13 cellular contexts compared by ENCODE assay signal in genomic region chr2:165406053-165406628, GRCh38.
DNase-seq lines count a peak whose midpoint lies in the region; FAIRE-seq and TF ChIP-seq lines count a peak whose summit lies in the region.
"Had no signal": no experiment of that assay in that cellular context is flagged by ENCODE, and none has a peak within 500 bp of the region (broad histone marks: within the 10 kb centered on the region; RNA-seq: fewer than 3 reads in every experiment).

No MANE protein-coding gene starts in this region.

- FAIRE-seq in GM19239 (lab: Jason Lieb, UNC) = no peak

- H3K4me1 Mint-ChIP-seq in neural crest cell = peaks cover 33% of the 10 kb centered on the region
- H3K4me1 Mint-ChIP-seq: CD14-positive monocyte; central memory CD8-positive, alpha-beta T cell had no signal

- H3K9me3 Mint-ChIP-seq in neural crest cell = peaks cover 3% of the 10 kb centered on the region
- H3K9me3 Mint-ChIP-seq: central memory CD8-positive, alpha-beta T cell had no signal

- H3K36me3 Mint-ChIP-seq in neural crest cell (ENCODE audit: low read depth) = peaks cover 2% of the 10 kb centered on the region
- H3K36me3 Mint-ChIP-seq: CD14-positive monocyte had no signal

- H3K4me3 ChIP-seq in choroid plexus epithelial cell (ENCODE audit: low read depth, low read length) = no peak overlapping the region
- no peak overlapping the region for H3K4me3 ChIP-seq in MG63
- H3K4me3 ChIP-seq: transverse colon had no signal

- H3K27me3 ChIP-seq in MG63 = no peaks in the 10 kb centered on the region
- H3K27me3 ChIP-seq: transverse colon had no signal

- H3K27ac Mint-ChIP-seq in neural crest cell (ENCODE audit: unreplicated experiment) = no peak overlapping the region
- H3K27ac Mint-ChIP-seq: CD14-positive monocyte had no signal

- no peaks in the 10 kb centered on the region for H3K36me3 ChIP-seq in MG63
- H3K36me3 ChIP-seq: transverse colon had no signal

- no peak overlapping the region for H3K4me3 Mint-ChIP-seq in neural crest cell
- H3K4me3 Mint-ChIP-seq: CD14-positive monocyte; central memory CD8-positive, alpha-beta T cell had no signal

- TF ChIP-seq CTCF in choroid plexus epithelial cell (conservative IDR thresholded peaks at IDR 0.05; ENCODE audit: low read depth, low read length) (peak; percentile 10), neural crest cell (conservative IDR thresholded peaks at IDR 0.05) (no peak)

- DNase-seq in H4 (ENCODE audit: low spot score) (peak; percentile 13), NCI-H446 treated with DMSO at 0.1 percent for 48 hours (lab: John Stamatoyannopoulos, UW) (peak; percentile 90), choroid plexus epithelial cell (ENCODE audit: low read depth) (peak; percentile 30), neural crest cell (ENCODE audit: low read depth, low spot score) (peak; percentile 10), germinal center (ENCODE audit: low spot score) (no peak), GM19239 (ENCODE audit: insufficient read length, low spot score) (no peak), KG1 (lab: John Stamatoyannopoulos, UW) (no peak), MG63 (no peak)
- DNase-seq: midbrain, NCI-H2081 treated with DMSO at 0.1 percent for 48 hours, transverse colon had no signal

- H3K9me3 ChIP-seq in MG63 = no peaks in the 10 kb centered on the region
- H3K9me3 ChIP-seq: transverse colon had no signal

- no peaks in the 10 kb centered on the region for H3K27me3 Mint-ChIP-seq in neural crest cell (ENCODE audit: low read depth)

Comparison
In these comparisons a context has a peak if more than half of its experiments do, and no peak if none do; other contexts are left out.
1. DNase-seq: peak in H4 (single experiment), NCI-H446 treated with DMSO at 0.1 percent for 48 hours (single experiment), choroid plexus epithelial cell (single experiment) and neural crest cell (single experiment); none in germinal center (single experiment), GM19239 (single experiment), KG1 (single experiment) and MG63 (single experiment).